ENCODE assay signal across 11 cellular contexts in genomic region chr11:76248210-76248609, GRCh38. TPM values are rescaled to one million over a fixed set of nuclear protein-coding genes. Genes with fewer than 3 reads are reported as not detected.
A peak's percentile ranks its signal among the peaks of the same experiment; 100 is the strongest.
DNase-seq lines count a peak whose midpoint lies in the region; ATAC-seq, FAIRE-seq and TF ChIP-seq lines count a peak whose summit lies in the region.
"Had no signal": no experiment of that assay in that cellular context is flagged by ENCODE, and none has a peak within 500 bp of the region (broad histone marks: within the 10 kb centered on the region; RNA-seq: fewer than 3 reads in every experiment).

No MANE protein-coding gene starts in this region.

- no peak for TF ChIP-seq RAD21 in GM12878 (IDR thresholded peaks at IDR 0.05; ENCODE audit: insufficient read depth, low read depth, low read length)
- TF ChIP-seq RAD21 in HepG2 (CRISPR knock-in tag; IDR thresholded peaks at IDR 0.05), result no peak

- H3K4me3 ChIP-seq in GM12878 (no peak overlapping the region), HepG2 (replicated peaks in 1 of 3; ENCODE audit: insufficient read depth in 1 of 3, low read depth in 2 of 3, low read length in 3 of 3) (no peak overlapping the region)
- H3K4me3 ChIP-seq: body of pancreas had no signal

- H3K36me3 ChIP-seq in GM12878 (ENCODE audit: control insufficient read depth in 2 of 2, insufficient read depth in 2 of 2, low read length in 1 of 2), result no peaks in the 10 kb centered on the region
- no peaks in the 10 kb centered on the region for H3K36me3 ChIP-seq in HepG2 (replicated peaks in 1 of 2; ENCODE audit: control insufficient read depth in 1 of 2, insufficient read depth in 2 of 2, low read length in 2 of 2)

- H3K9ac ChIP-seq in GM12878 (ENCODE audit: control insufficient read depth, insufficient read depth, low read length), result no peak overlapping the region
- H3K9ac ChIP-seq in HepG2 (ENCODE audit: insufficient read depth, low read depth, low read length), result no peak overlapping the region

- CTCF ChIA-PET in GM12878 (lab: Yijun Ruan, JAX) (no interaction called here), HepG2 (lab: Yijun Ruan, JAX; ENCODE audit: low intra/inter-chr PET ratio, low total read pairs) (no interaction called here)

- H3K27me3 ChIP-seq in GM12878 (replicated peaks in 1 of 2; ENCODE audit: control insufficient read depth in 2 of 2, insufficient read depth in 2 of 2, low read length in 1 of 2) (peaks cover 0 to 5% of the 10 kb centered on the region in 2 experiments; a peak in 1 of 4 replicates), HepG2 (ENCODE audit: control insufficient read depth in 1 of 2, insufficient read depth in 2 of 2, low read length in 2 of 2) (peaks cover 0 to 40% of the 10 kb centered on the region in 2 experiments; a peak in 4 of 5 replicates)
- H3K27me3 ChIP-seq: body of pancreas had no signal

- no peaks in the 10 kb centered on the region; the same call in 1 of the 2 replicates for H4K20me1 ChIP-seq in GM12878 (ENCODE audit: control insufficient read depth, insufficient read depth)
- H4K20me1 ChIP-seq in HepG2 (ENCODE audit: insufficient read depth, low read length), result no peaks in the 10 kb centered on the region

- no peak overlapping the region for H3K4me2 ChIP-seq in GM12878 (ENCODE audit: control insufficient read depth, insufficient read depth)
- H3K4me2 ChIP-seq in HepG2 (ENCODE audit: low read depth, low read length), result no peak overlapping the region

- RAD21 ChIA-PET in GM12878 (lab: Charles Lee; ENCODE audit: unreplicated experiment), result no interaction called here

- whole genome bisulfite sequencing in GM12878 (ENCODE audit: insufficient coverage, insufficient replicate concordance, low lambda C conversion rate, missing lambda C conversion rate), result 0% methylated on average over 1 of the region's 1 CpG
- no CpG with 5 or more reads among the region's 1 CpG for WGBS in HepG2 (ENCODE audit: low lambda C conversion rate)

- POLR2A ChIA-PET in GM12878 (lab: Charles Lee) (no interaction called here), HepG2 (lab: Yijun Ruan, JAX) (no interaction called here)

- intact Hi-C loops in GM12878 (cut with micrococcal nuclease; ENCODE audit: unreplicated experiment) (no loop called here), HepG2 (cut with micrococcal nuclease; ENCODE audit: unreplicated experiment) (no loop called here)

- peak; percentile 16 for DNase-seq in EL
- peak; percentile 34 for DNase-seq in HT-29 (ENCODE audit: low spot score)
- DNase-seq in GM12878 (ENCODE audit: low read depth, low spot score), result no peak
- no peak for DNase-seq in HepG2 (ENCODE audit: low spot score)
- DNase-seq in CD1c-positive myeloid dendritic cell (ENCODE audit: extremely low spot score), result no peak
- no peak for DNase-seq in NCI-H1048 (lab: John Stamatoyannopoulos, UW)
- DNase-seq: activated CD8-positive, alpha-beta memory T cell treated with anti-CD3 and anti-CD28 coated beads, Interleukin-2, amount 10 ng/mL, durations not matched to agents 7 days and 5 days; NCI-H1417 treated with DMSO at 0.1 percent for 48 hours; SIG-M5 had no signal

- TF ChIP-seq EP300 in GM12878 (IDR thresholded peaks at IDR 0.05; ENCODE audit: borderline replicate concordance in 1 of 2, control insufficient read depth in 1 of 2, low read depth in 2 of 2, low read length in 2 of 2) (no peak), HepG2 (IDR thresholded peaks at IDR 0.05; ENCODE audit: low read depth in 2 of 2, low read length in 2 of 2) (no peak), HepG2 (CRISPR knock-in tag; IDR thresholded peaks at IDR 0.05; ENCODE audit: borderline replicate concordance) (no peak)

- no peak for FAIRE-seq in GM12878 (lab: Jason Lieb, UNC)
- peak; percentile 28 for FAIRE-seq in HepG2 (lab: Jason Lieb, UNC)

- BruUV-seq in GM12878 (replicated peaks; lab: Mats Ljungman, UMichigan), result no TSS peak
- no TSS peak for BruUV-seq in HepG2 (replicated peaks; lab: Mats Ljungman, UMichigan)

- H3K79me2 ChIP-seq in GM12878 (ENCODE audit: control insufficient read depth, insufficient read depth, low read length) (no peaks in the 10 kb centered on the region), HepG2 (ENCODE audit: insufficient read depth, low read length) (no peaks in the 10 kb centered on the region)

- ATAC-seq in GM12878 (peak; percentile 35; the same call in 1 of the 3 replicates), HepG2 (peak; percentile 65), GM21619 (IDR thresholded peaks at IDR 0.05; ENCODE audit: unreplicated experiment) (no peak)
- ATAC-seq: activated CD8-positive, alpha-beta memory T cell treated with anti-CD3 and anti-CD28 coated beads, Interleukin-2, amount 10 ng/mL, durations not matched to agents 7 days and 5 days; body of pancreas had no signal

- H2AFZ ChIP-seq in GM12878 (ENCODE audit: control insufficient read depth, low read depth, low read length) (no peak overlapping the region), HepG2 (ENCODE audit: low read length) (no peak overlapping the region)

- H3K27ac ChIP-seq in GM12878 (ENCODE audit: control insufficient read depth, insufficient read depth) (no peak overlapping the region), HepG2 (ENCODE audit: extremely low read length, insufficient read depth, low read length) (no peak overlapping the region)
- H3K27ac ChIP-seq: body of pancreas had no signal

- in situ Hi-C loops in GM12878 (cut with MboI), result no loop called here
- in situ Hi-C loops in HepG2 (cut with HindIII; ENCODE audit: extremely low pct_ligation_motif_present, low pct_unique_long_range_greater_than_20kb), result no loop called here

- peaks cover 16% of the 10 kb centered on the region for H3K9me3 ChIP-seq in GM12878 (replicated peaks; ENCODE audit: control insufficient read depth, insufficient read depth, low read length)
- no peaks in the 10 kb centered on the region for H3K9me3 ChIP-seq in HepG2 (ENCODE audit: low read length)
- H3K9me3 ChIP-seq: body of pancreas had no signal

- no peak for TF ChIP-seq POLR2A in GM12878 (IDR thresholded peaks at IDR 0.05; ENCODE audit: low read depth, low read length)
- TF ChIP-seq POLR2A in HepG2 (IDR thresholded peaks at IDR 0.05; ENCODE audit: insufficient read depth in 1 of 2, low read depth in 2 of 2, low read length in 2 of 2), result no peak

- TF ChIP-seq CTCF in GM12878 (IDR thresholded peaks at IDR 0.05 in 2 of 3, conservative IDR thresholded peaks at IDR 0.05 in 1 of 3; ENCODE audit: control insufficient read depth in 2 of 3, extremely low read depth in 1 of 3, insufficient read depth in 1 of 3, low read depth in 3 of 3, low read length in 3 of 3) (peak in 2 of 3 experiments; percentile 22 to 39; a peak in 2 of 6 replicates), HepG2 (CRISPR knock-in tag; IDR thresholded peaks at IDR 0.05) (peak; percentile 57)

- no peaks in the 10 kb centered on the region for H3K4me1 ChIP-seq in GM12878 (ENCODE audit: control insufficient read depth, insufficient read depth, low read length)
- no peaks in the 10 kb centered on the region for H3K4me1 ChIP-seq in HepG2 (ENCODE audit: insufficient read depth, low read length)
- H3K4me1 ChIP-seq: body of pancreas had no signal

- SMC1A ChIA-PET in GM12878 (lab: Charles Lee; ENCODE audit: uncharacterized antibody, unreplicated experiment), result interaction anchor here (0.5 to 1.4 kb wide), 3 partner anchors 22 to 1468 kb away, joined by 3 to 4 read pairs (median 3); no protein-coding TSS in a partner anchor

TF ChIP-seq in HepG2, 621 proteins besides CTCF, POLR2A, EP300 and RAD21 (continues in another document):
- no peak for TF ChIP-seq CEBPG (CRISPR knock-in tag; IDR thresholded peaks at IDR 0.05)

RNA-seq across cellular contexts. Expression of gene WNT11, which starts 41.9 kb away (rescaled TPM):
- 67.7 and 78.8 TPM in 2 replicates for total RNA-seq in HT-29 (2014; rRNA removed; shearing (Covaris generic))
- not detected in 2 replicates for total RNA-seq in GM12878 (2013; cell fraction: nucleolus; rRNA removed)
- not detected in 2 replicates for total RNA-seq in GM12878 (2014; rRNA removed)
- not detected in 2 replicates for total RNA-seq in GM12878 (2014; rRNA removed; fragmentation: Illumina TruSeq; extraction: Trizol)
- total RNA-seq in GM12878 (2021), result not detected in 2 replicates
- 0.17 TPM for polyA plus RNA-seq in GM12878 (2011; ENCODE audit: low read depth)
- 0.05 TPM in 1 of 2 replicates, not detected in the other for polyA plus RNA-seq in GM12878 (2011; rRNA removed)
- polyA plus RNA-seq in GM12878 (2011; cell fraction: cytosol; rRNA removed), result 0.03 TPM in 1 of 2 replicates, not detected in the other
- polyA plus RNA-seq in GM12878 (2011; cell fraction: nucleus; rRNA removed), result 0.15 TPM in 1 of 2 replicates, not detected in the other
- polyA plus RNA-seq in GM12878 (2012), result 0.27 TPM in 1 of 2 replicates, not detected in the other
- polyA plus RNA-seq in GM12878 (2014; fragmentation: Illumina TruSeq; extraction: Trizol), result not detected in 2 replicates
- polyA plus RNA-seq in GM12878 (2014; fragmentation: Nextera tagmentation; extraction: Ambion mirVana), result not detected
- 0.53 TPM in 1 of 2 replicates, not detected in the other for polyA plus RNA-seq in GM12878 (2014; rRNA removed)
- polyA plus RNA-seq in GM12878 (2016; fragmentation: Nextera tagmentation; extraction: Ambion mirVana), result under 1 TPM in 1 of 2 experiments, not detected in 1; 0.19 TPM
- not detected in 2 replicates for polyA minus RNA-seq in GM12878 (2011; rRNA and poly(A)+ RNA removed)
- not detected in 2 replicates for polyA minus RNA-seq in GM12878 (2011; cell fraction: cytosol; rRNA and poly(A)+ RNA removed)
- not detected in 2 replicates for polyA minus RNA-seq in GM12878 (2011; cell fraction: nucleus; rRNA and poly(A)+ RNA removed)
- 0.66 TPM in 1 of 2 replicates, not detected in the other for total RNA-seq in HepG2 (2016; rRNA removed; fragmentation: Illumina TruSeq; extraction: Trizol)
- 0.51 TPM in 1 of 2 replicates, not detected in the other for total RNA-seq in HepG2 (2016; cell fraction: cytosol; rRNA removed; fragmentation: Illumina TruSeq; extraction: Trizol; ENCODE audit: low read depth)
- total RNA-seq in HepG2 (2016; cell fraction: insoluble cytoplasmic fraction; rRNA removed; fragmentation: Illumina TruSeq; extraction: Trizol), result 0.18 and 0.71 TPM in 2 replicates
- 0.21 and 0.25 TPM in 2 replicates for total RNA-seq in HepG2 (2016; cell fraction: membrane; rRNA removed; fragmentation: Illumina TruSeq; extraction: Trizol)
- 0.50 and 0.69 TPM in 2 replicates for total RNA-seq in HepG2 (2016; cell fraction: nucleus; rRNA removed; fragmentation: Illumina TruSeq; extraction: Trizol)
- 0.34 and 0.42 TPM in 2 replicates for polyA plus RNA-seq in HepG2 (2011; rRNA removed)
- 0.44 and 0.47 TPM in 2 replicates for polyA plus RNA-seq in HepG2 (2011; cell fraction: cytosol; rRNA removed)
- polyA plus RNA-seq in HepG2 (2011; cell fraction: nucleus; rRNA removed), result 0.74 and 1.2 TPM in 2 replicates
- 0.16 and 0.33 TPM in 2 replicates for polyA plus RNA-seq in HepG2 (2012)
- 0.09 and 0.11 TPM in 2 replicates for polyA plus RNA-seq in HepG2 (2016; cell fraction: cytosol; fragmentation: Illumina TruSeq; extraction: Trizol; ENCODE audit: low read depth)
- polyA plus RNA-seq in HepG2 (2016; cell fraction: insoluble cytoplasmic fraction; fragmentation: Illumina TruSeq; extraction: Trizol; ENCODE audit: low read depth), result 0.16 and 0.44 TPM in 2 replicates
- polyA plus RNA-seq in HepG2 (2016; cell fraction: membrane; fragmentation: Illumina TruSeq; extraction: Trizol; ENCODE audit: low read depth), result not detected in 2 replicates
- polyA plus RNA-seq in HepG2 (2016; cell fraction: nucleus; fragmentation: Illumina TruSeq; extraction: Trizol; ENCODE audit: insufficient read depth, low read depth), result 0.95 and 1.1 TPM in 2 replicates
- polyA minus RNA-seq in HepG2 (2011; rRNA and poly(A)+ RNA removed; ENCODE audit: low replicate concordance), result 1.5 and 1.6 TPM in 2 replicates
- polyA minus RNA-seq in HepG2 (2011; cell fraction: cytosol; rRNA and poly(A)+ RNA removed), result 1.7 TPM in 1 of 2 replicates, not detected in the other
- not detected in 2 replicates for polyA minus RNA-seq in HepG2 (2011; cell fraction: nucleus; rRNA and poly(A)+ RNA removed)

Comparison
In these comparisons a context has a peak if more than half of its experiments do, and no peak if none do; other contexts are left out.
1. DNase-seq: peak in EL (single experiment) and HT-29 (single experiment); none in GM12878 (single experiment), HepG2 (single experiment), CD1c-positive myeloid dendritic cell (single experiment) and NCI-H1048 (single experiment).
2. RNA of gene WNT11, which starts 41.9 kb away (total RNA-seq): 67.7 to 78.8 TPM in HT-29; 0.18 to 0.71 TPM in HepG2 and not detected in GM12878; every median in the first group is over 10 times any median in the second.